Comparison of ENCODE assay signal across 2 cellular contexts in genomic region chr11:22859756-22860155, GRCh38.
A peak's percentile ranks its signal among the peaks of the same experiment; 100 is the strongest.
TF ChIP-seq lines count a peak whose summit lies in the region.

No MANE protein-coding gene starts in this region.

TF ChIP-seq in HepG2, 621 proteins besides CTCF, POLR2A, EP300 and RAD21:
- no peak for TF ChIP-seq TMF1 (CRISPR knock-in tag; IDR thresholded peaks at IDR 0.05; ENCODE audit: low read depth)
- TF ChIP-seq CEBPB (IDR thresholded peaks at IDR 0.05; ENCODE audit: borderline replicate concordance, low read depth, low read length) = 0 out of 2 replicates have a peak, but pooled peaks have one; percentile 16

TF ChIP-seq in K562, 482 proteins besides CTCF, POLR2A, EP300 and RAD21:
- TF ChIP-seq SPI1 (IDR thresholded peaks at IDR 0.05; ENCODE audit: borderline replicate concordance, low read depth, low read length) (0 out of 2 replicates have a peak, but pooled peaks have one; percentile 10), ZNF644 (tag; IDR thresholded peaks at IDR 0.05; ENCODE audit: low read depth) (no peak)
